In the genomic region with DNA sequence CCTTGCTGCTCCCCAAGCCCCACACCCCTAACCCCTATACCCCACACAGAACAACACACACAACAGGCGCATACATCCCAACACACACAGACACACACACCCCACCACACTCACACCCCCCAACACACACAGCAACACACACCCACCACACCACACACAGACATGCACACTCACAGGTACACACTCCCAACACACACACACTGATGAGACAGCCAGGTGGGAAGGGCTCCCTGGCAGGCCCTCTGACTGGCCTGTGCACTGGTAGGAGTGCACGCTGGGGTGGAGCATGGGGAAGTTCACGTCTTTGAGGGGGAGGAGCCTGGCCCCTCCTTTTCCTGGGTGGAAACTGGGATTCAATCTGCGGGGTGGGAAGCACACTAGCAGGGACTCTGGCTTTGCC, we compare ENCODE assay signal across 1 cellular context.
TF ChIP-seq lines count a peak whose summit lies in the region.

No MANE protein-coding gene starts in this region.

TF ChIP-seq in SK-N-SH, 30 proteins besides CTCF, POLR2A, EP300 and RAD21:
- TF ChIP-seq SMC3 (IDR thresholded peaks at IDR 0.05; ENCODE audit: low read depth, low read length) = no peak
- TF ChIP-seq FOXM1 (IDR thresholded peaks at IDR 0.05; ENCODE audit: low read depth) = no peak
- TF ChIP-seq SIN3A (IDR thresholded peaks at IDR 0.05; ENCODE audit: borderline replicate concordance, low read depth, low read length) = no peak
- TF ChIP-seq, protein P1, sequence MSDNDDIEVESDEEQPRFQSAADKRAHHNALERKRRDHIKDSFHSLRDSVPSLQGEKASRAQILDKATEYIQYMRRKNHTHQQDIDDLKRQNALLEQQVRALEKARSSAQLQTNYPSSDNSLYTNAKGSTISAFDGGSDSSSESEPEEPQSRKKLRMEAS (IDR thresholded peaks at IDR 0.05; ENCODE audit: low read depth) = no peak
- TF ChIP-seq, protein P2, sequence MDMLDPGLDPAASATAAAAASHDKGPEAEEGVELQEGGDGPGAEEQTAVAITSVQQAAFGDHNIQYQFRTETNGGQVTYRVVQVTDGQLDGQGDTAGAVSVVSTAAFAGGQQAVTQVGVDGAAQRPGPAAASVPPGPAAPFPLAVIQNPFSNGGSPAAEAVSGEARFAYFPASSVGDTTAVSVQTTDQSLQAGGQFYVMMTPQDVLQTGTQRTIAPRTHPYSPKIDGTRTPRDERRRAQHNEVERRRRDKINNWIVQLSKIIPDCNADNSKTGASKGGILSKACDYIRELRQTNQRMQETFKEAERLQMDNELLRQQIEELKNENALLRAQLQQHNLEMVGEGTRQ (IDR thresholded peaks at IDR 0.05; ENCODE audit: borderline replicate concordance, low read depth, low read length) = no peak
- no peak for TF ChIP-seq NRF1 (IDR thresholded peaks at IDR 0.05; ENCODE audit: low read depth, low read length)
- no peak for TF ChIP-seq TCF12 (IDR thresholded peaks at IDR 0.05)
- TF ChIP-seq JUND (IDR thresholded peaks at IDR 0.05) = no peak
- TF ChIP-seq FOXJ3 (CRISPR knock-in tag; IDR thresholded peaks at IDR 0.05) = no peak
- no peak for TF ChIP-seq NFIC (IDR thresholded peaks at IDR 0.05; ENCODE audit: borderline replicate concordance)
- TF ChIP-seq GABPA (IDR thresholded peaks at IDR 0.05; ENCODE audit: low read depth) = no peak
- TF ChIP-seq, protein P3, sequence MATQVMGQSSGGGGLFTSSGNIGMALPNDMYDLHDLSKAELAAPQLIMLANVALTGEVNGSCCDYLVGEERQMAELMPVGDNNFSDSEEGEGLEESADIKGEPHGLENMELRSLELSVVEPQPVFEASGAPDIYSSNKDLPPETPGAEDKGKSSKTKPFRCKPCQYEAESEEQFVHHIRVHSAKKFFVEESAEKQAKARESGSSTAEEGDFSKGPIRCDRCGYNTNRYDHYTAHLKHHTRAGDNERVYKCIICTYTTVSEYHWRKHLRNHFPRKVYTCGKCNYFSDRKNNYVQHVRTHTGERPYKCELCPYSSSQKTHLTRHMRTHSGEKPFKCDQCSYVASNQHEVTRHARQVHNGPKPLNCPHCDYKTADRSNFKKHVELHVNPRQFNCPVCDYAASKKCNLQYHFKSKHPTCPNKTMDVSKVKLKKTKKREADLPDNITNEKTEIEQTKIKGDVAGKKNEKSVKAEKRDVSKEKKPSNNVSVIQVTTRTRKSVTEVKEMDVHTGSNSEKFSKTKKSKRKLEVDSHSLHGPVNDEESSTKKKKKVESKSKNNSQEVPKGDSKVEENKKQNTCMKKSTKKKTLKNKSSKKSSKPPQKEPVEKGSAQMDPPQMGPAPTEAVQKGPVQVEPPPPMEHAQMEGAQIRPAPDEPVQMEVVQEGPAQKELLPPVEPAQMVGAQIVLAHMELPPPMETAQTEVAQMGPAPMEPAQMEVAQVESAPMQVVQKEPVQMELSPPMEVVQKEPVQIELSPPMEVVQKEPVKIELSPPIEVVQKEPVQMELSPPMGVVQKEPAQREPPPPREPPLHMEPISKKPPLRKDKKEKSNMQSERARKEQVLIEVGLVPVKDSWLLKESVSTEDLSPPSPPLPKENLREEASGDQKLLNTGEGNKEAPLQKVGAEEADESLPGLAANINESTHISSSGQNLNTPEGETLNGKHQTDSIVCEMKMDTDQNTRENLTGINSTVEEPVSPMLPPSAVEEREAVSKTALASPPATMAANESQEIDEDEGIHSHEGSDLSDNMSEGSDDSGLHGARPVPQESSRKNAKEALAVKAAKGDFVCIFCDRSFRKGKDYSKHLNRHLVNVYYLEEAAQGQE (IDR thresholded peaks at IDR 0.05; ENCODE audit: low read depth, low read length) = no peak
- TF ChIP-seq EZH2phosphoT487 (IDR thresholded peaks at IDR 0.05; ENCODE audit: borderline replicate concordance, low read depth) = no peak
- TF ChIP-seq POLR2AphosphoS5 (IDR thresholded peaks at IDR 0.05; ENCODE audit: low read depth, low read length) = no peak
- TF ChIP-seq RFX5 (IDR thresholded peaks at IDR 0.05; ENCODE audit: low read length) = no peak
- TF ChIP-seq, protein P4, sequence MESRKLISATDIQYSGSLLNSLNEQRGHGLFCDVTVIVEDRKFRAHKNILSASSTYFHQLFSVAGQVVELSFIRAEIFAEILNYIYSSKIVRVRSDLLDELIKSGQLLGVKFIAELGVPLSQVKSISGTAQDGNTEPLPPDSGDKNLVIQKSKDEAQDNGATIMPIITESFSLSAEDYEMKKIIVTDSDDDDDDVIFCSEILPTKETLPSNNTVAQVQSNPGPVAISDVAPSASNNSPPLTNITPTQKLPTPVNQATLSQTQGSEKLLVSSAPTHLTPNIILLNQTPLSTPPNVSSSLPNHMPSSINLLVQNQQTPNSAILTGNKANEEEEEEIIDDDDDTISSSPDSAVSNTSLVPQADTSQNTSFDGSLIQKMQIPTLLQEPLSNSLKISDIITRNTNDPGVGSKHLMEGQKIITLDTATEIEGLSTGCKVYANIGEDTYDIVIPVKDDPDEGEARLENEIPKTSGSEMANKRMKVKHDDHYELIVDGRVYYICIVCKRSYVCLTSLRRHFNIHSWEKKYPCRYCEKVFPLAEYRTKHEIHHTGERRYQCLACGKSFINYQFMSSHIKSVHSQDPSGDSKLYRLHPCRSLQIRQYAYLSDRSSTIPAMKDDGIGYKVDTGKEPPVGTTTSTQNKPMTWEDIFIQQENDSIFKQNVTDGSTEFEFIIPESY (IDR thresholded peaks at IDR 0.05; ENCODE audit: borderline replicate concordance, low read depth) = no peak
- no peak for TF ChIP-seq GATA2 (CRISPR knock-in tag; IDR thresholded peaks at IDR 0.05)
- no peak for TF ChIP-seq TEAD4 (IDR thresholded peaks at IDR 0.05; ENCODE audit: borderline replicate concordance, insufficient read depth)
TF ChIP-seq in SK-N-SH: peak in this region for 0.
